Comparison of ENCODE assay signal across 1 cellular context in the genomic region with DNA sequence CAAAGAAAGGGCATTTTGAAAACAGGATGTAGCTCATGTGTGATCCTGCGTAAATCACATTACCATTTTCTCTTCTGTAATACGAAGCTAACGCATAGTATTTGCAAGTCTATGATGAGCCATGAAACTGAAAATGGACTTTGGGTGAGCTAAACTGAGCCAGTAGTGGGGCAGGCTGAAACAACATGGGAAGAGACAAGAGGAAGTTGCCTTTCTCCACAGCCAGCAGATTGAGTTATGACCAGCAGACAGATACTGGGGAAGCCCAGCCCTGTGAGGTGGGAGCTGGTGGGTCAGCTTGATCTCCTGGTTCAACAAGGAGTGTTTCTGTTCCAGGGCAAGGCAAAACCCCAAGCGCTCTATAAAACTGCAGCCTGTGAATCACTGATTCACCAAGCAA.
TF ChIP-seq lines count a peak whose summit lies in the region.

No MANE protein-coding gene starts in this region.

TF ChIP-seq in GM23338, 12 proteins besides CTCF, POLR2A, EP300 and RAD21 (continued from another document):
- TF ChIP-seq, protein P1, sequence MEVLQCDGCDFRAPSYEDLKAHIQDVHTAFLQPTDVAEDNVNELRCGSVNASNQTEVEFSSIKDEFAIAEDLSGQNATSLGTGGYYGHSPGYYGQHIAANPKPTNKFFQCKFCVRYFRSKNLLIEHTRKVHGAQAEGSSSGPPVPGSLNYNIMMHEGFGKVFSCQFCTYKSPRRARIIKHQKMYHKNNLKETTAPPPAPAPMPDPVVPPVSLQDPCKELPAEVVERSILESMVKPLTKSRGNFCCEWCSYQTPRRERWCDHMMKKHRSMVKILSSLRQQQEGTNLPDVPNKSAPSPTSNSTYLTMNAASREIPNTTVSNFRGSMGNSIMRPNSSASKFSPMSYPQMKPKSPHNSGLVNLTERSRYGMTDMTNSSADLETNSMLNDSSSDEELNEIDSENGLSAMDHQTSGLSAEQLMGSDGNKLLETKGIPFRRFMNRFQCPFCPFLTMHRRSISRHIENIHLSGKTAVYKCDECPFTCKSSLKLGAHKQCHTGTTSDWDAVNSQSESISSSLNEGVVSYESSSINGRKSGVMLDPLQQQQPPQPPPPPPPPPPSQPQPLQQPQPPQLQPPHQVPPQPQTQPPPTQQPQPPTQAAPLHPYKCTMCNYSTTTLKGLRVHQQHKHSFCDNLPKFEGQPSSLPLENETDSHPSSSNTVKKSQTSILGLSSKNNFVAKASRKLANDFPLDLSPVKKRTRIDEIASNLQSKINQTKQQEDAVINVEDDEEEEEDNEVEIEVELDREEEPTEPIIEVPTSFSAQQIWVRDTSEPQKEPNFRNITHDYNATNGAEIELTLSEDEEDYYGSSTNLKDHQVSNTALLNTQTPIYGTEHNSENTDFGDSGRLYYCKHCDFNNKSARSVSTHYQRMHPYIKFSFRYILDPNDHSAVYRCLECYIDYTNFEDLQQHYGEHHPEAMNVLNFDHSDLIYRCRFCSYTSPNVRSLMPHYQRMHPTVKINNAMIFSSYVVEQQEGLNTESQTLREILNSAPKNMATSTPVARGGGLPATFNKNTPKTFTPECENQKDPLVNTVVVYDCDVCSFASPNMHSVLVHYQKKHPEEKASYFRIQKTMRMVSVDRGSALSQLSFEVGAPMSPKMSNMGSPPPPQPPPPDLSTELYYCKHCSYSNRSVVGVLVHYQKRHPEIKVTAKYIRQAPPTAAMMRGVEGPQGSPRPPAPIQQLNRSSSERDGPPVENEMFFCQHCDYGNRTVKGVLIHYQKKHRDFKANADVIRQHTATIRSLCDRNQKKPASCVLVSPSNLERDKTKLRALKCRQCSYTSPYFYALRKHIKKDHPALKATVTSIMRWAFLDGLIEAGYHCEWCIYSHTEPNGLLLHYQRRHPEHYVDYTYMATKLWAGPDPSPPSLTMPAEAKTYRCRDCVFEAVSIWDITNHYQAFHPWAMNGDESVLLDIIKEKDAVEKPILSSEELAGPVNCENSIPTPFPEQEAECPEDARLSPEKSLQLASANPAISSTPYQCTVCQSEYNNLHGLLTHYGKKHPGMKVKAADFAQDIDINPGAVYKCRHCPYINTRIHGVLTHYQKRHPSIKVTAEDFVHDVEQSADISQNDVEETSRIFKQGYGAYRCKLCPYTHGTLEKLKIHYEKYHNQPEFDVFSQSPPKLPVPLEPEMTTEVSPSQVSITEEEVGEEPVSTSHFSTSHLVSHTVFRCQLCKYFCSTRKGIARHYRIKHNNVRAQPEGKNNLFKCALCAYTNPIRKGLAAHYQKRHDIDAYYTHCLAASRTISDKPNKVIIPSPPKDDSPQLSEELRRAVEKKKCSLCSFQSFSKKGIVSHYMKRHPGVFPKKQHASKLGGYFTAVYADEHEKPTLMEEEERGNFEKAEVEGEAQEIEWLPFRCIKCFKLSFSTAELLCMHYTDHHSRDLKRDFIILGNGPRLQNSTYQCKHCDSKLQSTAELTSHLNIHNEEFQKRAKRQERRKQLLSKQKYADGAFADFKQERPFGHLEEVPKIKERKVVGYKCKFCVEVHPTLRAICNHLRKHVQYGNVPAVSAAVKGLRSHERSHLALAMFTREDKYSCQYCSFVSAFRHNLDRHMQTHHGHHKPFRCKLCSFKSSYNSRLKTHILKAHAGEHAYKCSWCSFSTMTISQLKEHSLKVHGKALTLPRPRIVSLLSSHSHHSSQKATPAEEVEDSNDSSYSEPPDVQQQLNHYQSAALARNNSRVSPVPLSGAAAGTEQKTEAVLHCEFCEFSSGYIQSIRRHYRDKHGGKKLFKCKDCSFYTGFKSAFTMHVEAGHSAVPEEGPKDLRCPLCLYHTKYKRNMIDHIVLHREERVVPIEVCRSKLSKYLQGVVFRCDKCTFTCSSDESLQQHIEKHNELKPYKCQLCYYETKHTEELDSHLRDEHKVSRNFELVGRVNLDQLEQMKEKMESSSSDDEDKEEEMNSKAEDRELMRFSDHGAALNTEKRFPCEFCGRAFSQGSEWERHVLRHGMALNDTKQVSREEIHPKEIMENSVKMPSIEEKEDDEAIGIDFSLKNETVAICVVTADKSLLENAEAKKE (CRISPR knock-in tag; IDR thresholded peaks at IDR 0.05): no peak
- no peak for TF ChIP-seq ZNF331 (CRISPR knock-in tag; IDR thresholded peaks at IDR 0.05; ENCODE audit: low read depth)
- TF ChIP-seq STAT1 (IDR thresholded peaks at IDR 0.05; ENCODE audit: unreplicated experiment): no peak
- TF ChIP-seq, protein P2, sequence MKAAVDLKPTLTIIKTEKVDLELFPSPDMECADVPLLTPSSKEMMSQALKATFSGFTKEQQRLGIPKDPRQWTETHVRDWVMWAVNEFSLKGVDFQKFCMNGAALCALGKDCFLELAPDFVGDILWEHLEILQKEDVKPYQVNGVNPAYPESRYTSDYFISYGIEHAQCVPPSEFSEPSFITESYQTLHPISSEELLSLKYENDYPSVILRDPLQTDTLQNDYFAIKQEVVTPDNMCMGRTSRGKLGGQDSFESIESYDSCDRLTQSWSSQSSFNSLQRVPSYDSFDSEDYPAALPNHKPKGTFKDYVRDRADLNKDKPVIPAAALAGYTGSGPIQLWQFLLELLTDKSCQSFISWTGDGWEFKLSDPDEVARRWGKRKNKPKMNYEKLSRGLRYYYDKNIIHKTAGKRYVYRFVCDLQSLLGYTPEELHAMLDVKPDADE (IDR thresholded peaks at IDR 0.05): no peak
- TF ChIP-seq ZNF114 (CRISPR knock-in tag; IDR thresholded peaks at IDR 0.05): no peak
- no peak for TF ChIP-seq CREB1 (CRISPR knock-in tag; IDR thresholded peaks at IDR 0.05; ENCODE audit: low read depth)
